19 cellular contexts compared by ENCODE assay signal in the genomic region with DNA sequence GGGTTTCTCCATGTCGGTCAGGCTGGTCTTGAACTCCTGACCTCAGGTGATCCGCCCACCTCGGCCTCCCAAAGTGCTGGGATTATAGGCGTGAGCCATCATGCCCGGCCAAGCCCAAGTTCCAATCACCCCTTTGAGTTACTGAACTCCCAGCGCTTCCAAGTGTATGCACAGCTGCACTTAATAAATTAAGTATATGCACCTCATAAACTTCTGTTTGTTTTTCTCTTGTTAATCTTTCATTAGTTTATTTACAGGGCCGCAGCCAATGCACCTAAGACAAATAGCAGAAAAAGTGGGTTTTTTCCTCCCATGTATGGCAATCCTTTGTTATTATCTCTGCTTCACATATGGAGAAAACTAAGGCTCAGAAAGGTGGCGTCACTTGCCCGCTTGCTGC. TPM values are rescaled to one million over a fixed set of nuclear protein-coding genes. Genes with fewer than 3 reads are reported as not detected.
A peak's percentile ranks its signal among the peaks of the same experiment; 100 is the strongest.
DNase-seq lines count a peak whose midpoint lies in the region; ATAC-seq and TF ChIP-seq lines count a peak whose summit lies in the region.
"Had no signal": no experiment of that assay in that cellular context is flagged by ENCODE, and none has a peak within 500 bp of the region (broad histone marks: within the 10 kb centered on the region; RNA-seq: fewer than 3 reads in every experiment).

No MANE protein-coding gene starts in this region.

- no peaks in the 10 kb centered on the region for H3K36me3 Mint-ChIP-seq in Caco-2 (ENCODE audit: insufficient read depth, unreplicated experiment)
- H3K36me3 Mint-ChIP-seq: CD14-positive monocyte; CD4-positive, alpha-beta memory T cell; IgD-negative memory B cell had no signal

- DNase-seq in DMS153 (lab: John Stamatoyannopoulos, UW) (peak; percentile 74), DMS153 treated with DMSO at 0.1 percent for 48 hours (lab: John Stamatoyannopoulos, UW; ENCODE audit: unreplicated experiment) (no peak), NCI-H146 treated with DMSO at 0.1 percent for 48 hours (lab: John Stamatoyannopoulos, UW; ENCODE audit: unreplicated experiment) (peak; percentile 66), NCI-H774 (lab: John Stamatoyannopoulos, UW) (peak; percentile 50), Caco-2 (no peak), hypothalamus (lab: John Stamatoyannopoulos, UW) (no peak)
- DNase-seq: AML-193; CD4-positive, alpha-beta memory T cell; DMS 273 treated with DMSO at 0.1 percent for 48 hours; DMS79; GDM1; H9 had no signal

- H3K27me3 ChIP-seq in Caco-2 (replicated peaks; ENCODE audit: control insufficient read depth, insufficient read depth, low read length), result no peaks in the 10 kb centered on the region

- TF ChIP-seq CTCF in C4-2B (conservative IDR thresholded peaks at IDR 0.05), result no peak
- TF ChIP-seq CTCF in Caco-2 (IDR thresholded peaks at IDR 0.05; ENCODE audit: insufficient read depth in 1 of 2, low read depth in 1 of 2, low read length in 1 of 2, severe bottlenecking in 1 of 2, unreplicated experiment in 1 of 2), result no peak

- H3K27me3 Mint-ChIP-seq in Caco-2 (ENCODE audit: insufficient read depth, unreplicated experiment), result peaks cover 14% of the 10 kb centered on the region

- intact Hi-C loops in Caco-2 (cut with micrococcal nuclease; ENCODE audit: unreplicated experiment), result no loop called here

- no peak overlapping the region for H3K27ac Mint-ChIP-seq in Caco-2 (ENCODE audit: unreplicated experiment)
- H3K27ac Mint-ChIP-seq: CD14-positive monocyte, IgD-negative memory B cell had no signal

- no peaks in the 10 kb centered on the region for H3K4me1 ChIP-seq in Caco-2
- H3K4me1 ChIP-seq: A549 had no signal

- no peak overlapping the region for H3K4me3 Mint-ChIP-seq in Caco-2 (ENCODE audit: unreplicated experiment)
- H3K4me3 Mint-ChIP-seq: CD14-positive monocyte; CD4-positive, alpha-beta memory T cell; H9; IgD-negative memory B cell had no signal

- CTCF ChIA-PET in Caco-2 (lab: Charles Lee), result no interaction called here

- H3K9me3 Mint-ChIP-seq in Caco-2 (ENCODE audit: unreplicated experiment), result no peaks in the 10 kb centered on the region
- H3K9me3 Mint-ChIP-seq: H9, IgD-negative memory B cell had no signal

- H3K27ac ChIP-seq in C4-2B, result peak overlapping the region; percentile 37; the same call in 1 of the 2 replicates
- H3K27ac ChIP-seq: 22Rv1, A549 had no signal

- no TSS peak for BruUV-seq in Caco-2 (replicated peaks; lab: Mats Ljungman, UMichigan)

- no peaks in the 10 kb centered on the region for H3K4me1 Mint-ChIP-seq in Caco-2 (ENCODE audit: low read depth, unreplicated experiment)
- H3K4me1 Mint-ChIP-seq: CD14-positive monocyte; CD4-positive, alpha-beta memory T cell had no signal

- no peak overlapping the region for H3K4me3 ChIP-seq in Caco-2 (ENCODE audit: low read depth, low read length)
- H3K4me3 ChIP-seq: A549 had no signal

- no peak for ATAC-seq in HG02973 (IDR thresholded peaks at IDR 0.05; ENCODE audit: unreplicated experiment)
- ATAC-seq: A549, HepG2 had no signal

- H3K9me3 ChIP-seq in Caco-2, result no peaks in the 10 kb centered on the region
- H3K9me3 ChIP-seq: A549 had no signal

- no peaks in the 10 kb centered on the region for H3K36me3 ChIP-seq in Caco-2 (ENCODE audit: control insufficient read depth, insufficient read depth, low read length)

- POLR2A ChIA-PET in Caco-2 (lab: Charles Lee), result no interaction called here

RNA-seq across cellular contexts. Expression of a gene that starts 21.3 kb away (rescaled TPM):
- not detected in 2 replicates for total RNA-seq in Caco-2 (2022)
- total RNA-seq: CD4-positive, alpha-beta memory T cell had no signal

Comparison
In these comparisons a context has a peak if more than half of its experiments do, and no peak if none do; other contexts are left out.
1. DNase-seq: peak in DMS153 (single experiment), NCI-H146 treated with DMSO at 0.1 percent for 48 hours (single experiment) and NCI-H774 (single experiment); none in DMS153 treated with DMSO at 0.1 percent for 48 hours (single experiment), Caco-2 (0 of 2) and hypothalamus (0 of 51).